Comparison of ENCODE assay signal across 10 cellular contexts in the genomic region with DNA sequence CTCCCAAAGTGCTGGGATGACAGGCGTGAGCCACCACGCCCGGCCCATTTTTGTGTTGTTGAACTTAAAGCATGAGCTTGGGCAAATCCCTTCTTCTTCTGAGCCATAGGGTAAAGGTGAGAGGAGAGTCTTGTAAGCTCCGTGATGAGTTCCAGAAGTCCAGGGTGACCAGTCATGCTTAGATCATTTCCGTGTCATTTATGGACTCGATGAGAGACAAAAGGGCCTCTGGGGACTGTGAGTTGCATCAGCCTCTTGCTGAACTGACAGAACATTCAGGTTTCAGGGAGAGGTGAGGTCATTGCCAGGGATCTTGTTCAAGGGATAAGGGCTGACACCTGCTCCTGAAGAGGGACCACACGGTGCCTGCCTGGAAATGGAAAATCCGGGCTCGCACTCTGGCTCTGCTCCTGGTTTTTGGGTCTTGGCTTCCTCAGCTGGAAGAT. TPM values are rescaled to one million over a fixed set of nuclear protein-coding genes. Genes with fewer than 3 reads are reported as not detected.
A peak's percentile ranks its signal among the peaks of the same experiment; 100 is the strongest.
DNase-seq lines count a peak whose midpoint lies in the region; ATAC-seq and TF ChIP-seq lines count a peak whose summit lies in the region.
"Had no signal": no experiment of that assay in that cellular context is flagged by ENCODE, and none has a peak within 500 bp of the region (broad histone marks: within the 10 kb centered on the region; RNA-seq: fewer than 3 reads in every experiment).

No MANE protein-coding gene starts in this region.

- peak; percentile 97 for DNase-seq in EL
- peak; percentile 68 for DNase-seq in NCI-H2107 (lab: John Stamatoyannopoulos, UW)
- peak; percentile 73 for DNase-seq in choroid plexus epithelial cell (ENCODE audit: low read depth)
- DNase-seq in trophoblast cell = peak; percentile 100
- no peak for DNase-seq in naive thymus-derived CD8-positive, alpha-beta T cell
- DNase-seq in colonic mucosa = no peak
- DNase-seq in immature natural killer cell = no peak
- DNase-seq in NCI-H1092 (lab: John Stamatoyannopoulos, UW) = no peak
- DNase-seq: stimulated activated naive CD8-positive, alpha-beta T cell treated with anti-CD3 and anti-CD28 coated beads, Interleukin-15, amount 100 ng/mL, for 72 hours had no signal

- no peak overlapping the region for H3K4me2 ChIP-seq in trophoblast cell (ENCODE audit: low read length)

- POLR2A ChIA-PET in naive thymus-derived CD8-positive, alpha-beta T cell (lab: Charles Lee) = interaction anchor here (0.6 to 1.1 kb wide), 4 partner anchors 11 to 36 kb away, joined by 3 to 4 read pairs (median 3); no protein-coding TSS in a partner anchor

- no peak for TF ChIP-seq CTCF in choroid plexus epithelial cell (conservative IDR thresholded peaks at IDR 0.05; ENCODE audit: low read depth, low read length)
- no peak for TF ChIP-seq CTCF in colonic mucosa (IDR thresholded peaks at IDR 0.05)

- no CpG with 5 or more reads among the region's 9 CpGs for WGBS in trophoblast cell (ENCODE audit: extremely low coverage, insufficient coverage, insufficient read length)

- H3K23ac ChIP-seq in trophoblast cell (ENCODE audit: low read length) = no peak overlapping the region

- H2BK120ac ChIP-seq in trophoblast cell (ENCODE audit: insufficient read depth, low read length, poor library complexity) = no peak overlapping the region

- no peak overlapping the region for H3K9ac ChIP-seq in trophoblast cell (ENCODE audit: low read length)
- H3K9ac ChIP-seq in colonic mucosa (ENCODE audit: low read depth in 2 of 2, low read length in 2 of 2) = no peak overlapping the region

- no peak overlapping the region for H3K18ac ChIP-seq in trophoblast cell (ENCODE audit: low read length)

- peak overlapping the region; percentile 83 for H3K27ac ChIP-seq in trophoblast cell (ENCODE audit: low read depth, low read length)
- no peak overlapping the region for H3K27ac ChIP-seq in colonic mucosa

- peaks cover 5% of the 10 kb centered on the region for H3K79me2 ChIP-seq in trophoblast cell (ENCODE audit: control insufficient read depth, insufficient read depth, low read length, poor library complexity)

- peaks cover 25 to 26% of the 10 kb centered on the region in 2 experiments for H3K4me1 ChIP-seq in trophoblast cell (ENCODE audit: control insufficient read depth in 1 of 2, insufficient read depth in 2 of 2, low read length in 2 of 2)
- no peaks in the 10 kb centered on the region for H3K4me1 ChIP-seq in colonic mucosa

- H2AK5ac ChIP-seq in trophoblast cell (ENCODE audit: low read length) = no peak overlapping the region

- no peak overlapping the region for H2AFZ ChIP-seq in trophoblast cell (ENCODE audit: insufficient read depth, low read length, poor library complexity)

- H3K27me3 Mint-ChIP-seq in naive thymus-derived CD8-positive, alpha-beta T cell = no peaks in the 10 kb centered on the region
- peaks cover 0 to 4% (median 0%) of the 10 kb centered on the region in 3 donors for H3K27me3 Mint-ChIP-seq in immature natural killer cell (ENCODE audit: low read depth in 3 of 3)
- H3K27me3 Mint-ChIP-seq: brain; stimulated activated naive CD8-positive, alpha-beta T cell treated with anti-CD3 and anti-CD28 coated beads, Interleukin-15, amount 100 ng/mL, for 72 hours had no signal

- H3K27me3 ChIP-seq in trophoblast cell (ENCODE audit: insufficient read depth, low read length) = no peaks in the 10 kb centered on the region
- no peaks in the 10 kb centered on the region for H3K27me3 ChIP-seq in colonic mucosa

- peaks cover 7% of the 10 kb centered on the region for H3K9me3 ChIP-seq in trophoblast cell (ENCODE audit: insufficient read depth, low read depth, low read length)
- no peaks in the 10 kb centered on the region for H3K9me3 ChIP-seq in colonic mucosa

- H3K14ac ChIP-seq in trophoblast cell (ENCODE audit: low read length) = no peak overlapping the region

- peaks cover 0 to 5% (median 2%) of the 10 kb centered on the region in 3 donors for H3K36me3 Mint-ChIP-seq in naive thymus-derived CD8-positive, alpha-beta T cell
- H3K36me3 Mint-ChIP-seq in immature natural killer cell = no peaks in the 10 kb centered on the region

- H3K4me1 Mint-ChIP-seq in naive thymus-derived CD8-positive, alpha-beta T cell = peaks cover 10 to 17% (median 14%) of the 10 kb centered on the region in 4 donors
- H3K4me1 Mint-ChIP-seq in immature natural killer cell = peaks cover 0 to 5% of the 10 kb centered on the region in 2 donors

- H4K91ac ChIP-seq in trophoblast cell (ENCODE audit: low read depth, low read length) = peak overlapping the region; percentile 79

- H4K8ac ChIP-seq in trophoblast cell (ENCODE audit: low read depth, low read length) = no peak overlapping the region

- peaks cover 0 to 10% (median 2%) of the 10 kb centered on the region in 9 donors for H3K9me3 Mint-ChIP-seq in naive thymus-derived CD8-positive, alpha-beta T cell
- no peaks in the 10 kb centered on the region for H3K9me3 Mint-ChIP-seq in immature natural killer cell

- H3K4ac ChIP-seq in trophoblast cell (ENCODE audit: low read depth, low read length) = no peak overlapping the region

- peak overlapping the region; percentile 49 for H2BK5ac ChIP-seq in trophoblast cell (ENCODE audit: low read depth, low read length, poor library complexity)

- H3K79me1 ChIP-seq in trophoblast cell (ENCODE audit: low read length) = peaks cover 30% of the 10 kb centered on the region

- H3K4me3 Mint-ChIP-seq in naive thymus-derived CD8-positive, alpha-beta T cell = no peak overlapping the region
- no peak overlapping the region for H3K4me3 Mint-ChIP-seq in immature natural killer cell
- H3K4me3 Mint-ChIP-seq: brain; stimulated activated naive CD8-positive, alpha-beta T cell treated with anti-CD3 and anti-CD28 coated beads, Interleukin-15, amount 100 ng/mL, for 72 hours had no signal

- H3K27ac Mint-ChIP-seq in naive thymus-derived CD8-positive, alpha-beta T cell = peak overlapping the region in 1 of 10 donors; percentile 53
- H3K27ac Mint-ChIP-seq in immature natural killer cell = no peak overlapping the region
- H3K27ac Mint-ChIP-seq: brain had no signal

- H4K12ac ChIP-seq in trophoblast cell (ENCODE audit: low read depth, low read length) = no peak overlapping the region

- H3K4me3 ChIP-seq in choroid plexus epithelial cell (ENCODE audit: low read depth, low read length) = no peak overlapping the region
- H3K4me3 ChIP-seq in trophoblast cell (ENCODE audit: low read depth, low read length) = no peak overlapping the region
- H3K4me3 ChIP-seq in colonic mucosa = no peak overlapping the region

- H3K36me3 ChIP-seq in trophoblast cell (ENCODE audit: control insufficient read depth in 1 of 2, insufficient read depth in 2 of 2, low read length in 2 of 2) (no peaks in the 10 kb centered on the region), colonic mucosa (no peaks in the 10 kb centered on the region)

- H2BK12ac ChIP-seq in trophoblast cell (ENCODE audit: low read length) = no peak overlapping the region

- no peak for ATAC-seq in naive thymus-derived CD8-positive, alpha-beta T cell
- ATAC-seq: stimulated activated naive CD8-positive, alpha-beta T cell treated with anti-CD3 and anti-CD28 coated beads, Interleukin-15, amount 100 ng/mL, for 72 hours had no signal

- intact Hi-C loops in colonic mucosa (cut with DNase I) = no loop called here

RNA-seq across cellular contexts. Expression of a gene that starts 53.6 kb away (rescaled TPM):
- 89.4 and 93.2 TPM in 2 replicates for polyA plus RNA-seq in trophoblast cell (2013)
- 100 to 1,000 TPM; 108 to 115 TPM for total RNA-seq in naive thymus-derived CD8-positive, alpha-beta T cell
- polyA plus RNA-seq in naive thymus-derived CD8-positive, alpha-beta T cell = 10 to 100 TPM; 41.0 to 57.3 (median 43.8) TPM
- 10 to 100 TPM; 17.5 to 21.6 TPM for total RNA-seq in colonic mucosa
- 100 to 1,000 TPM in 1 of 3 donors, 10 to 100 TPM in 2; 68.0 to 105 (median 72.9) TPM for polyA plus RNA-seq in immature natural killer cell

Comparison
In these comparisons a context has a peak if more than half of its experiments do, and no peak if none do; other contexts are left out.
1. DNase-seq: peak in EL (single experiment), NCI-H2107 (single experiment), choroid plexus epithelial cell (single experiment) and trophoblast cell (2 of 2); none in naive thymus-derived CD8-positive, alpha-beta T cell (0 of 10), colonic mucosa (single experiment), immature natural killer cell (0 of 3) and NCI-H1092 (single experiment).
2. RNA of a gene that starts 53.6 kb away (total RNA-seq): 108 to 115 TPM in naive thymus-derived CD8-positive, alpha-beta T cell; 17.5 to 21.6 TPM in colonic mucosa; every median in the first group is over 4 times any median in the second.